Comparison of ENCODE assay signal across 1 cellular context in the genomic region with DNA sequence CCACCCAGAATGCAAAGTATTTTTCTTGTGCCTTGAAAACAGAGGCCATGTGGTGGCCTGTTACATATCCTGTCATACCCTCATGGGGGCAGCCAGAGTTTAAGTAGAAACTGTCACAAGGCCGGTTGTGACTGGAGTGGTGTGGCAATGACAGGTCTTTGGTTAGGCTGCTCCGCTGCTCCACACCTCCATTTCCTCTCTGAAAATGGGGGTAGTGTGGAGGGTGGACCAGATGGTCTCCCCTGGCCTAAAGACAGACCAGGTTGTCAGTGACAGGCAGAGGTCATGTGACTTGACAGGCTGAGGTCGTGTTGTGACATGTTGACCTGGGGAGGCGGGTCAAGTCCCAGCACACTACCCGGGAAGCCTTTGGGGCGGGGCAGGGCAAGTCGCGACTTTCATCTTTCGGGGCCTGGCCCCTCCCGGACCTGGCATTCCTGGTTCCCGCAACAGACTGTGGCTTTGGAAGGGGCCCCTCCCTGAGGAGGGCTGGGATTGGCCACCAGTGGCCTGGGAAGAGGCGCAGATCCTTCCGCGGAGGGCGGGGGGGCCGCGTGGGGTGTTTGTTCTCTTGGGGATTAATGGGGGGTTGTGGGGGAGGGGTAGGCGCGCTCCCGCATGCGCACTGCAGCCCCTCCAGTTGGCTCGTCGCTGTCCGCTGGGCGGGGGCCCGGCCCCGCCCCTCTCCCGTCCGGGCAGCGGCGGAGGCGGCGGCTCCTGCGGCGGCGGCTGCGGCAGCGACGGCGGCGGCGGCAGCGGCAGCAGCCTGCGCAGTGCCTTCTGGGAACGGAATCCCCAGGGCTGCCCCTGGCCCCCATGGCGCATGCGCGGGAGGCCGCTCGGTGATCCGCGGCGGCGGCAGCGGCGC.
TF ChIP-seq lines count a peak whose summit lies in the region.

A gene with protein sequence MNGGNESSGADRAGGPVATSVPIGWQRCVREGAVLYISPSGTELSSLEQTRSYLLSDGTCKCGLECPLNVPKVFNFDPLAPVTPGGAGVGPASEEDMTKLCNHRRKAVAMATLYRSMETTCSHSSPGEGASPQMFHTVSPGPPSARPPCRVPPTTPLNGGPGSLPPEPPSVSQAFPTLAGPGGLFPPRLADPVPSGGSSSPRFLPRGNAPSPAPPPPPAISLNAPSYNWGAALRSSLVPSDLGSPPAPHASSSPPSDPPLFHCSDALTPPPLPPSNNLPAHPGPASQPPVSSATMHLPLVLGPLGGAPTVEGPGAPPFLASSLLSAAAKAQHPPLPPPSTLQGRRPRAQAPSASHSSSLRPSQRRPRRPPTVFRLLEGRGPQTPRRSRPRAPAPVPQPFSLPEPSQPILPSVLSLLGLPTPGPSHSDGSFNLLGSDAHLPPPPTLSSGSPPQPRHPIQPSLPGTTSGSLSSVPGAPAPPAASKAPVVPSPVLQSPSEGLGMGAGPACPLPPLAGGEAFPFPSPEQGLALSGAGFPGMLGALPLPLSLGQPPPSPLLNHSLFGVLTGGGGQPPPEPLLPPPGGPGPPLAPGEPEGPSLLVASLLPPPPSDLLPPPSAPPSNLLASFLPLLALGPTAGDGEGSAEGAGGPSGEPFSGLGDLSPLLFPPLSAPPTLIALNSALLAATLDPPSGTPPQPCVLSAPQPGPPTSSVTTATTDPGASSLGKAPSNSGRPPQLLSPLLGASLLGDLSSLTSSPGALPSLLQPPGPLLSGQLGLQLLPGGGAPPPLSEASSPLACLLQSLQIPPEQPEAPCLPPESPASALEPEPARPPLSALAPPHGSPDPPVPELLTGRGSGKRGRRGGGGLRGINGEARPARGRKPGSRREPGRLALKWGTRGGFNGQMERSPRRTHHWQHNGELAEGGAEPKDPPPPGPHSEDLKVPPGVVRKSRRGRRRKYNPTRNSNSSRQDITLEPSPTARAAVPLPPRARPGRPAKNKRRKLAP (plus strand): TSS at position 806 of the 868 bp plus-strand sequence. CDS start 1,480 bp downstream, outside the sequence.

TF ChIP-seq in HepG2, 621 proteins besides CTCF, POLR2A, EP300 and RAD21 (continued from another document and continues in another):
- TF ChIP-seq, protein P1, sequence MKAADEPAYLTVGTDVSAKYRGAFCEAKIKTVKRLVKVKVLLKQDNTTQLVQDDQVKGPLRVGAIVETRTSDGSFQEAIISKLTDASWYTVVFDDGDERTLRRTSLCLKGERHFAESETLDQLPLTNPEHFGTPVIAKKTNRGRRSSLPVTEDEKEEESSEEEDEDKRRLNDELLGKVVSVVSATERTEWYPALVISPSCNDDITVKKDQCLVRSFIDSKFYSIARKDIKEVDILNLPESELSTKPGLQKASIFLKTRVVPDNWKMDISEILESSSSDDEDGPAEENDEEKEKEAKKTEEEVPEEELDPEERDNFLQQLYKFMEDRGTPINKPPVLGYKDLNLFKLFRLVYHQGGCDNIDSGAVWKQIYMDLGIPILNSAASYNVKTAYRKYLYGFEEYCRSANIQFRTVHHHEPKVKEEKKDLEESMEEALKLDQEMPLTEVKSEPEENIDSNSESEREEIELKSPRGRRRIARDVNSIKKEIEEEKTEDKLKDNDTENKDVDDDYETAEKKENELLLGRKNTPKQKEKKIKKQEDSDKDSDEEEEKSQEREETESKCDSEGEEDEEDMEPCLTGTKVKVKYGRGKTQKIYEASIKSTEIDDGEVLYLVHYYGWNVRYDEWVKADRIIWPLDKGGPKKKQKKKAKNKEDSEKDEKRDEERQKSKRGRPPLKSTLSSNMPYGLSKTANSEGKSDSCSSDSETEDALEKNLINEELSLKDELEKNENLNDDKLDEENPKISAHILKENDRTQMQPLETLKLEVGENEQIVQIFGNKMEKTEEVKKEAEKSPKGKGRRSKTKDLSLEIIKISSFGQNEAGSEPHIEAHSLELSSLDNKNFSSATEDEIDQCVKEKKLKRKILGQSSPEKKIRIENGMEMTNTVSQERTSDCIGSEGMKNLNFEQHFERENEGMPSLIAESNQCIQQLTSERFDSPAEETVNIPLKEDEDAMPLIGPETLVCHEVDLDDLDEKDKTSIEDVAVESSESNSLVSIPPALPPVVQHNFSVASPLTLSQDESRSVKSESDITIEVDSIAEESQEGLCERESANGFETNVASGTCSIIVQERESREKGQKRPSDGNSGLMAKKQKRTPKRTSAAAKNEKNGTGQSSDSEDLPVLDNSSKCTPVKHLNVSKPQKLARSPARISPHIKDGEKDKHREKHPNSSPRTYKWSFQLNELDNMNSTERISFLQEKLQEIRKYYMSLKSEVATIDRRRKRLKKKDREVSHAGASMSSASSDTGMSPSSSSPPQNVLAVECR (CRISPR knock-in tag; IDR thresholded peaks at IDR 0.05; ENCODE audit: borderline replicate concordance), result peak; percentile 97
- TF ChIP-seq SYNCRIP (IDR thresholded peaks at IDR 0.05; ENCODE audit: insufficient read depth, low read depth, low read length) (no peak), NCOA1 (CRISPR knock-in tag; IDR thresholded peaks at IDR 0.05) (peak; percentile 28; the same call in 1 of the 2 replicates), SIN3A (IDR thresholded peaks at IDR 0.05; ENCODE audit: borderline replicate concordance, low read depth, low read length) (peak; percentile 94), ZNF451 (CRISPR knock-in tag; IDR thresholded peaks at IDR 0.05) (peak; percentile 14; the same call in 1 of the 2 replicates), ZMYM2 (CRISPR knock-in tag; IDR thresholded peaks at IDR 0.05) (no peak), MXI1 (IDR thresholded peaks at IDR 0.05; ENCODE audit: borderline replicate concordance, low read depth, low read length) (peak; percentile 76; the same call in 2 of the 3 replicates), ZNF441 (CRISPR knock-in tag; IDR thresholded peaks at IDR 0.05; ENCODE audit: borderline replicate concordance) (peak; percentile 17; the same call in 1 of the 2 replicates), THAP8 (CRISPR knock-in tag; IDR thresholded peaks at IDR 0.05; ENCODE audit: borderline replicate concordance) (no peak), MZF1 (CRISPR knock-in tag; IDR thresholded peaks at IDR 0.05; ENCODE audit: borderline replicate concordance) (no peak), HMG20B (CRISPR knock-in tag; conservative IDR thresholded peaks at IDR 0.05) (no peak), CHD2 (IDR thresholded peaks at IDR 0.05; ENCODE audit: low read depth, low read length) (peak; percentile 77; the same call in 1 of the 2 replicates), TEAD3 (CRISPR knock-in tag; optimal IDR thresholded peaks at IDR 0.05; ENCODE audit: borderline replicate concordance) (peak; percentile 49), PITX1 (CRISPR knock-in tag; IDR thresholded peaks at IDR 0.05) (peak; percentile 95), ATF1 (CRISPR knock-in tag; IDR thresholded peaks at IDR 0.05) (no peak), POLR2AphosphoS2 (IDR thresholded peaks at IDR 0.05; ENCODE audit: low read depth, low read length) (no peak), CHCHD3 (CRISPR knock-in tag; IDR thresholded peaks at IDR 0.05) (peak; percentile 14; the same call in 1 of the 2 replicates), ZNF34 (CRISPR knock-in tag; IDR thresholded peaks at IDR 0.05; ENCODE audit: borderline replicate concordance) (peak; percentile 93; the same call in 1 of the 2 replicates), ZC3H4 (CRISPR knock-in tag; IDR thresholded peaks at IDR 0.05; ENCODE audit: borderline replicate concordance) (0 out of 2 replicates have a peak, but pooled peaks have one; percentile 35), ZFP36L2 (CRISPR knock-in tag; IDR thresholded peaks at IDR 0.05) (no peak), ZNF281 (CRISPR knock-in tag; IDR thresholded peaks at IDR 0.05; ENCODE audit: borderline replicate concordance) (peak; percentile 86), TEF (CRISPR knock-in tag; IDR thresholded peaks at IDR 0.05) (no peak), ZNF580 (CRISPR knock-in tag; IDR thresholded peaks at IDR 0.05; ENCODE audit: borderline replicate concordance, low read depth) (no peak), ZNF143 (CRISPR knock-in tag; IDR thresholded peaks at IDR 0.05) (peak; percentile 77), TIGD3 (CRISPR knock-in tag; IDR thresholded peaks at IDR 0.05; ENCODE audit: borderline replicate concordance) (no peak), ERF (CRISPR knock-in tag; IDR thresholded peaks at IDR 0.05) (peak; percentile 78; the same call in 1 of the 2 replicates), ZNF382 (CRISPR knock-in tag; IDR thresholded peaks at IDR 0.05; ENCODE audit: borderline replicate concordance) (no peak), ZBTB8A (CRISPR knock-in tag; IDR thresholded peaks at IDR 0.05; ENCODE audit: borderline replicate concordance, low read depth) (peak; percentile 68; the same call in 1 of the 2 replicates), ZNF274 (CRISPR knock-in tag; IDR thresholded peaks at IDR 0.05) (0 out of 2 replicates have a peak, but pooled peaks have one; percentile 28), ZNF747 (CRISPR knock-in tag; IDR thresholded peaks at IDR 0.05; ENCODE audit: borderline replicate concordance) (peak; percentile 41; the same call in 1 of the 2 replicates), FOXP1 (IDR thresholded peaks at IDR 0.05) (0 out of 2 replicates have a peak, but pooled peaks have one; percentile 14), FOXP1 (CRISPR knock-in tag; IDR thresholded peaks at IDR 0.05) (peak; percentile 64), FOXO1 (CRISPR knock-in tag; IDR thresholded peaks at IDR 0.05) (peak; percentile 67)
- TF ChIP-seq, protein P2, sequence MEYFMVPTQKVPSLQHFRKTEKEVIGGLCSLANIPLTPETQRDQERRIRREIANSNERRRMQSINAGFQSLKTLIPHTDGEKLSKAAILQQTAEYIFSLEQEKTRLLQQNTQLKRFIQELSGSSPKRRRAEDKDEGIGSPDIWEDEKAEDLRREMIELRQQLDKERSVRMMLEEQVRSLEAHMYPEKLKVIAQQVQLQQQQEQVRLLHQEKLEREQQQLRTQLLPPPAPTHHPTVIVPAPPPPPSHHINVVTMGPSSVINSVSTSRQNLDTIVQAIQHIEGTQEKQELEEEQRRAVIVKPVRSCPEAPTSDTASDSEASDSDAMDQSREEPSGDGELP (IDR thresholded peaks at IDR 0.05; ENCODE audit: borderline replicate concordance, low read depth), result peak; percentile 78; the same call in 1 of the 2 replicates
- TF ChIP-seq, protein P3, sequence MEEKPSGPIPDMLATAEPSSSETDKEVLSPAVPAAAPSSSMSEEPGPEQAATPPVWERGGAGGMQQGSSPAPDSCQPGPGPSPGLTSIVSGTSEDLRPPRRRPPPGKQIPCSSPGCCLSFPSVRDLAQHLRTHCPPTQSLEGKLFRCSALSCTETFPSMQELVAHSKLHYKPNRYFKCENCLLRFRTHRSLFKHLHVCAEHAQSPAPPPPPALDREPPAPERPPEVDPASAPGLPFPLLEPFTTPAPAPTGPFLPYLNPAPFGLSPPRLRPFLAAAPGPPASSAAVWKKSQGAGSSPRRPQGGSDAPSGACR (CRISPR knock-in tag; IDR thresholded peaks at IDR 0.05), result peak; percentile 91
- TF ChIP-seq, protein P4, sequence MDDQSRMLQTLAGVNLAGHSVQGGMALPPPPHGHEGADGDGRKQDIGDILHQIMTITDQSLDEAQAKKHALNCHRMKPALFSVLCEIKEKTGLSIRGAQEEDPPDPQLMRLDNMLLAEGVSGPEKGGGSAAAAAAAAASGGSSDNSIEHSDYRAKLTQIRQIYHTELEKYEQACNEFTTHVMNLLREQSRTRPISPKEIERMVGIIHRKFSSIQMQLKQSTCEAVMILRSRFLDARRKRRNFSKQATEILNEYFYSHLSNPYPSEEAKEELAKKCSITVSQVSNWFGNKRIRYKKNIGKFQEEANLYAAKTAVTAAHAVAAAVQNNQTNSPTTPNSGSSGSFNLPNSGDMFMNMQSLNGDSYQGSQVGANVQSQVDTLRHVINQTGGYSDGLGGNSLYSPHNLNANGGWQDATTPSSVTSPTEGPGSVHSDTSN (CRISPR knock-in tag; IDR thresholded peaks at IDR 0.05; ENCODE audit: borderline replicate concordance), result no peak
